ENCODE assay signal across 1 cellular context in the genomic region with DNA sequence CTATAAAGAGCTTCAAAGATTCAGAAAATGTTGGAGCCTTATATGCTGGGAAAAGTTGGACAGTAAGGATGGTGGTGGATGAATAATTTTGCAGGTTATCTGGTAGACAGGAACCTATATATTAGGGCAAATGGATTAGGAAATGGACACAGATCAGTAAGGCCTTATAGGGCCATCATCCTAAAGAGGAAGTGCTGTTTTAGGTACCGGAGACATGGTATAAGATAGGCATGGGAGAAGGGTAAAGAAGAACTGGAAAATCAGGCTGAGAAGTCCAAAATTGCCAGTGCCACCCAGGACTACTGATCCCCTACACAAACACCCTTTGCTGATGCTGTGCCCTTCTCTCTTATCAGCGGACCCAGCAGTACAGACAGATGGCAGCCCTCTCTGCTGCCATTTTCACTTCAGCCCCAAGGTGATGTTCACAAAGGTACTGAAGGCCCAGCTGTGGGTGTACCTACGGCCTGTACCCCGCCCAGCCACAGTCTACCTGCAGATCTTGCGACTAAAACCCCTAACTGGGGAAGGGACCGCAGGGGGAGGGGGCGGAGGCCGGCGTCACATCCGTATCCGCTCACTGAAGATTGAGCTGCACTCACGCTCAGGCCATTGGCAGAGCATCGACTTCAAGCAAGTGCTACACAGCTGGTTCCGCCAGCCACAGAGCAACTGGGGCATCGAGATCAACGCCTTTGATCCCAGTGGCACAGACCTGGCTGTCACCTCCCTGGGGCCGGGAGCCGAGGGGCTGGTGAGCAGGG.
TF ChIP-seq lines count a peak whose summit lies in the region.

No MANE protein-coding gene starts in this region.

TF ChIP-seq in GM23338, 12 proteins besides CTCF, POLR2A, EP300 and RAD21 (continued from another document):
- TF ChIP-seq, protein P1, sequence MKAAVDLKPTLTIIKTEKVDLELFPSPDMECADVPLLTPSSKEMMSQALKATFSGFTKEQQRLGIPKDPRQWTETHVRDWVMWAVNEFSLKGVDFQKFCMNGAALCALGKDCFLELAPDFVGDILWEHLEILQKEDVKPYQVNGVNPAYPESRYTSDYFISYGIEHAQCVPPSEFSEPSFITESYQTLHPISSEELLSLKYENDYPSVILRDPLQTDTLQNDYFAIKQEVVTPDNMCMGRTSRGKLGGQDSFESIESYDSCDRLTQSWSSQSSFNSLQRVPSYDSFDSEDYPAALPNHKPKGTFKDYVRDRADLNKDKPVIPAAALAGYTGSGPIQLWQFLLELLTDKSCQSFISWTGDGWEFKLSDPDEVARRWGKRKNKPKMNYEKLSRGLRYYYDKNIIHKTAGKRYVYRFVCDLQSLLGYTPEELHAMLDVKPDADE (IDR thresholded peaks at IDR 0.05): no peak
- TF ChIP-seq EZH2 (IDR thresholded peaks at IDR 0.05; ENCODE audit: low read depth, unreplicated experiment) (no peak), STAT1 (IDR thresholded peaks at IDR 0.05; ENCODE audit: unreplicated experiment) (no peak), ZNF114 (CRISPR knock-in tag; IDR thresholded peaks at IDR 0.05) (no peak)
